ENCODE assay signal across 1 cellular context in genomic region chr3:4218426-4219226, GRCh38.
TF ChIP-seq lines count a peak whose summit lies in the region.

No MANE protein-coding gene starts in this region.

TF ChIP-seq in K562, 482 proteins besides CTCF, POLR2A, EP300 and RAD21 (continued from another document):
- TF ChIP-seq E2F6 (IDR thresholded peaks at IDR 0.05; ENCODE audit: borderline replicate concordance in 1 of 2, extremely low read depth in 1 of 2, insufficient read depth in 1 of 2, insufficient read length in 1 of 2, low read depth in 1 of 2, low read length in 1 of 2, poor library complexity in 1 of 2, severe bottlenecking in 1 of 2) (no peak), RBM17 (IDR thresholded peaks at IDR 0.05; ENCODE audit: borderline replicate concordance, low read depth, low read length) (no peak), ZNF592 (IDR thresholded peaks at IDR 0.05) (no peak), THRA (IDR thresholded peaks at IDR 0.05) (no peak)
TF ChIP-seq in K562: peak in this region for 2.
